In genomic region chr2:239224249-239224605, GRCh38 we compare ENCODE assay signal across 9 cellular contexts.
DNase-seq lines count a peak whose midpoint lies in the region; ATAC-seq and TF ChIP-seq lines count a peak whose summit lies in the region.
"Had no signal": no experiment of that assay in that cellular context is flagged by ENCODE, and none has a peak within 500 bp of the region (broad histone marks: within the 10 kb centered on the region; RNA-seq: fewer than 3 reads in every experiment).

No MANE protein-coding gene starts in this region.

- H3K4me3 ChIP-seq in body of pancreas (no peak overlapping the region), muscle layer of duodenum (ENCODE audit: low read depth in 1 of 2, low read length in 2 of 2) (peak overlapping the region in 1 of 2 donors; percentile 17), tibial artery (peak overlapping the region in 1 of 2 donors; percentile 26)

- H3K27ac ChIP-seq in body of pancreas (peak overlapping the region; percentile 29 to 83 (median 74)), muscle layer of duodenum (ENCODE audit: low read length) (peak overlapping the region; percentile 79), tibial artery (peak overlapping the region; percentile 81 to 89)

- peak overlapping the region; percentile 9 for H3K27ac Mint-ChIP-seq in activated naive CD4-positive, alpha-beta T cell treated with anti-CD3 and anti-CD28 coated beads, Interleukin-2, amount 10 ng/mL, durations not matched to agents 7 days and 5 days
- H3K27ac Mint-ChIP-seq in osteocyte (ENCODE audit: unreplicated experiment) = no peak overlapping the region

- 82 to 90% methylated on average over 12 to 13 of the region's 13 CpGs for WGBS in body of pancreas, 2 donors

- H3K27me3 Mint-ChIP-seq in activated naive CD4-positive, alpha-beta T cell treated with anti-CD3 and anti-CD28 coated beads, Interleukin-2, amount 10 ng/mL, durations not matched to agents 7 days and 5 days = no peaks in the 10 kb centered on the region
- H3K27me3 Mint-ChIP-seq in osteocyte (ENCODE audit: unreplicated experiment) = no peaks in the 10 kb centered on the region

- no peak for ATAC-seq in body of pancreas

- peaks cover 82% of the 10 kb centered on the region for H3K4me1 Mint-ChIP-seq in activated naive CD4-positive, alpha-beta T cell treated with anti-CD3 and anti-CD28 coated beads, Interleukin-2, amount 10 ng/mL, durations not matched to agents 7 days and 5 days
- peaks cover 73% of the 10 kb centered on the region for H3K4me1 Mint-ChIP-seq in osteocyte (ENCODE audit: unreplicated experiment)

- CTCF ChIA-PET in activated naive CD4-positive, alpha-beta T cell treated with anti-CD3 and anti-CD28 coated beads, Interleukin-2, amount 10 ng/mL, durations not matched to agents 7 days and 5 days (lab: Charles Lee) = no interaction called here

- H3K9me3 ChIP-seq in body of pancreas (no peaks in the 10 kb centered on the region), muscle layer of duodenum (ENCODE audit: control insufficient read depth in 1 of 2, low read length in 2 of 2) (no peaks in the 10 kb centered on the region), tibial artery (no peaks in the 10 kb centered on the region)

- TF ChIP-seq POLR2A in body of pancreas (IDR thresholded peaks at IDR 0.05) = no peak

- H3K9me3 Mint-ChIP-seq in activated naive CD4-positive, alpha-beta T cell treated with anti-CD3 and anti-CD28 coated beads, Interleukin-2, amount 10 ng/mL, durations not matched to agents 7 days and 5 days = peaks cover 1% of the 10 kb centered on the region
- H3K9me3 Mint-ChIP-seq in osteocyte (ENCODE audit: unreplicated experiment) = no peaks in the 10 kb centered on the region

- TF ChIP-seq CTCF in body of pancreas (IDR thresholded peaks at IDR 0.05) (no peak), tibial artery (IDR thresholded peaks at IDR 0.05) (no peak), osteocyte (IDR thresholded peaks at IDR 0.05) (no peak)

- H3K4me3 Mint-ChIP-seq in activated naive CD4-positive, alpha-beta T cell treated with anti-CD3 and anti-CD28 coated beads, Interleukin-2, amount 10 ng/mL, durations not matched to agents 7 days and 5 days = no peak overlapping the region
- no peak overlapping the region for H3K4me3 Mint-ChIP-seq in osteocyte (ENCODE audit: unreplicated experiment)

- peaks cover 29% of the 10 kb centered on the region for H3K36me3 Mint-ChIP-seq in activated naive CD4-positive, alpha-beta T cell treated with anti-CD3 and anti-CD28 coated beads, Interleukin-2, amount 10 ng/mL, durations not matched to agents 7 days and 5 days
- no peaks in the 10 kb centered on the region for H3K36me3 Mint-ChIP-seq in osteocyte (ENCODE audit: unreplicated experiment)

- H3K27me3 ChIP-seq in body of pancreas (no peaks in the 10 kb centered on the region), muscle layer of duodenum (ENCODE audit: low read depth, low read length) (no peaks in the 10 kb centered on the region), tibial artery (no peaks in the 10 kb centered on the region)

- H3K36me3 ChIP-seq in body of pancreas (replicated peaks in 1 of 2; ENCODE audit: insufficient read depth in 1 of 2, low read depth in 2 of 2) = no peaks in the 10 kb centered on the region
- no peaks in the 10 kb centered on the region for H3K36me3 ChIP-seq in muscle layer of duodenum (ENCODE audit: control insufficient read depth in 1 of 2, insufficient read depth in 2 of 2, low read length in 2 of 2)
- no peaks in the 10 kb centered on the region for H3K36me3 ChIP-seq in tibial artery

- DNase-seq in activated naive CD4-positive, alpha-beta T cell treated with anti-CD3 and anti-CD28 coated beads, Interleukin-2, amount 10 ng/mL, durations not matched to agents 7 days and 5 days = no peak
- DNase-seq in activated naive CD4-positive, alpha-beta T cell (lab: John Stamatoyannopoulos, UW) = no peak
- no peak for DNase-seq in body of pancreas
- peak in 1 of 2 donors; percentile 57 for DNase-seq in tibial artery
- DNase-seq in osteocyte (ENCODE audit: extremely low spot score, unreplicated experiment) = no peak
- no peak for DNase-seq in NCI-H2029 treated with DMSO at 0.1 percent for 48 hours (lab: John Stamatoyannopoulos, UW)
- no peak for DNase-seq in NCI-H1092 treated with DMSO at 0.1 percent for 48 hours (lab: John Stamatoyannopoulos, UW)
- DNase-seq: NCI-H2081 had no signal

- intact Hi-C loops in body of pancreas (cut with DNase I) = no loop called here
- intact Hi-C loops in tibial artery (cut with DNase I; ENCODE audit: low total_unique reads) = no loop called here

- H3K4me1 ChIP-seq in body of pancreas (peaks cover 52% of the 10 kb centered on the region), muscle layer of duodenum (ENCODE audit: control insufficient read depth in 1 of 2, insufficient read depth in 2 of 2, low read length in 2 of 2) (peaks cover 60 to 88% of the 10 kb centered on the region in 2 donors), tibial artery (peaks cover 0 to 82% (median 66%) of the 10 kb centered on the region in 4 donors)
